8 cellular contexts compared by ENCODE assay signal in the genomic region with DNA sequence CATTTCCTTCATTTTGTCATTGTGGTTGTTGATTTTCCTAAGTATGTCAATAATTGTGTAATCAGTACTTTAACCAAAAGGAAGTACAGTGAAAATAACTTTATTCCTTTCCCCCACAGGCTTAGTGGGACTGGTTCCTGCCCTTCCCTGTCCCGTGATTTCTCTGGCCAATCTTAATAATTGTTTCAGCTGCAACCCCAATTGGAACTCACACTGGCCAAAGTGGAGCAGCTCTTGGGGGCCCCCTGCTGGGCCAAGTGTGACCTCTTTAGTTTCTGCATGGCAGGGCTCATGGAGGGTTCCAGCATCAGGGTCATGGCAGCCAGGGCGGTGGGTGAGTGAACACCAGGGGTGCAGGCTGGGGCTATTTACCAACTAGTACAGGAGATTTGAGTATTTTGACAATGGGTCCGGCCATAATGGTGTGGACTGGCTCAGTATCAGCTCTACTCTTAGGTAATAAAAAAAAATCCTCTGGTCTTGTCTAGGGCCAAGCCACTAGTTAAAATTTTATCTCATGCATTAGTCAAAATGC. TPM values are rescaled to one million over a fixed set of nuclear protein-coding genes. Genes with fewer than 3 reads are reported as not detected.
DNase-seq lines count a peak whose midpoint lies in the region; ATAC-seq lines count a peak whose summit lies in the region.

No MANE protein-coding gene starts in this region.

- H3K27me3 ChIP-seq in right cardiac atrium (ENCODE audit: control insufficient read depth, insufficient read depth), result no peaks in the 10 kb centered on the region

- H3K27ac ChIP-seq in right cardiac atrium (ENCODE audit: low read length), result no peak overlapping the region

- peaks cover 1% of the 10 kb centered on the region for H3K4me1 ChIP-seq in right cardiac atrium (ENCODE audit: control insufficient read depth, insufficient read depth, low read length)

- H3K9me3 ChIP-seq in right cardiac atrium (ENCODE audit: control insufficient read depth, low read length), result no peaks in the 10 kb centered on the region

- peak; percentile 83 to 84 for ATAC-seq in right cardiac atrium
- ATAC-seq in GM19324 (IDR thresholded peaks at IDR 0.05; ENCODE audit: low FRiP score, unreplicated experiment), result no peak

- DNase-seq in ELR (ENCODE audit: low read depth), result peak; percentile 89
- DNase-seq in GOT3 (lab: John Stamatoyannopoulos, UW), result peak; percentile 48
- peak; percentile 71 for DNase-seq in MV-4-11 (lab: John Stamatoyannopoulos, UW)
- DNase-seq in T follicular helper cell (ENCODE audit: low read depth), result peak; percentile 61
- peak; percentile 49 for DNase-seq in activated naive CD8-positive, alpha-beta T cell treated with anti-CD3 and anti-CD28 coated beads, Interleukin-2, amount 50 U/mL, for 16 hours (ENCODE audit: low read depth, low spot score)
- DNase-seq in right cardiac atrium, result peak; percentile 69 to 87 (median 85)
- peak; percentile 13 for DNase-seq in skeletal muscle cell (ENCODE audit: low read depth)

- 55% methylated on average over 3 of the region's 3 CpGs for WGBS in right cardiac atrium

- H3K4me3 ChIP-seq in right cardiac atrium (ENCODE audit: low read length) (no peak overlapping the region), skeletal muscle cell (ENCODE audit: low read depth, low read length) (no peak overlapping the region)

- intact Hi-C loops in right cardiac atrium (cut with DNase I), result loop anchor here in 3 of 4 donors (5.0 to 10.0 kb wide), 3 partner anchors 276 to 281 kb away; no protein-coding TSS in a partner anchor

RNA-seq across cellular contexts. Expression of a gene that starts 31.7 kb away (rescaled TPM):
- total RNA-seq in right cardiac atrium, result 100 to 1,000 TPM; 504 to 668 (median 617) TPM
- polyA plus RNA-seq in right cardiac atrium, result 708 TPM

Comparison
In these comparisons a context has a peak if more than half of its experiments do, and no peak if none do; other contexts are left out.
1. DNase-seq: peak in every context shown above with its lines; median percentile 89 in ELR; 85 in right cardiac atrium; 71 in MV-4-11; 61 in T follicular helper cell; 49 in activated naive CD8-positive, alpha-beta T cell treated with anti-CD3 and anti-CD28 coated beads, Interleukin-2, amount 50 U/mL, for 16 hours; 48 in GOT3; 13 in skeletal muscle cell.